29 cellular contexts compared by ENCODE assay signal in genomic region chr2:26683583-26683982, GRCh38. TPM values are rescaled to one million over a fixed set of nuclear protein-coding genes. Genes with fewer than 3 reads are reported as not detected.
"Had no signal": no experiment of that assay in that cellular context is flagged by ENCODE, and none has a peak within 500 bp of the region (broad histone marks: within the 10 kb centered on the region; RNA-seq: fewer than 3 reads in every experiment).

No MANE protein-coding gene starts in this region.

- H3K27me3 ChIP-seq: ovary, tibial artery had no signal

- H3K4me2 ChIP-seq: smooth muscle cell had no signal

- ATAC-seq: activated CD4-positive, alpha-beta T cell treated with anti-CD3 and anti-CD28 coated beads for 36 hours; activated CD8-positive, alpha-beta memory T cell treated with anti-CD3 and anti-CD28 coated beads, Interleukin-2, amount 10 ng/mL, durations not matched to agents 7 days and 5 days; activated CD8-positive, alpha-beta T cell treated with anti-CD3 and anti-CD28 coated beads, Interleukin-2, amount 10 ng/mL, durations not matched to agents 7 days and 5 days; esophagus mucosa; foreskin keratinocyte; heart right ventricle; natural killer cell; psoas muscle; T-helper 17 cell had no signal

- H3K9me3 ChIP-seq: heart right ventricle, left ventricle myocardium inferior, neutrophil, ovary, psoas muscle, suprapubic skin, tibial artery had no signal

- H3K4me3 ChIP-seq: heart right ventricle, left ventricle myocardium inferior, lung, ovary, psoas muscle, smooth muscle cell, suprapubic skin, tibial artery had no signal

- H3K36me3 ChIP-seq: brain microvascular endothelial cell, heart right ventricle, left ventricle myocardium inferior, neutrophil, ovary, suprapubic skin, tibial artery had no signal

- H3K4me1 ChIP-seq: foreskin keratinocyte, left ventricle myocardium inferior, psoas muscle, suprapubic skin had no signal

- H3K27ac ChIP-seq: brain microvascular endothelial cell, foreskin keratinocyte, heart right ventricle, left ventricle myocardium inferior, neutrophil, ovary, psoas muscle, suprapubic skin, tibial artery had no signal

- DNase-seq: activated CD4-positive, alpha-beta T cell treated with anti-CD3 and anti-CD28 coated beads for 36 hours; activated CD4-positive, CD25-positive, alpha-beta regulatory T cell; activated CD8-positive, alpha-beta memory T cell treated with anti-CD3 and anti-CD28 coated beads, Interleukin-2, amount 10 ng/mL, durations not matched to agents 7 days and 5 days; activated CD8-positive, alpha-beta T cell treated with anti-CD3 and anti-CD28 coated beads, Interleukin-2, amount 10 ng/mL, durations not matched to agents 7 days and 5 days; activated naive CD4-positive, alpha-beta T cell treated with anti-CD3 and anti-CD28 coated beads for 36 hours; activated naive CD8-positive, alpha-beta T cell treated with anti-CD3 and anti-CD28 coated beads, Interleukin-2, amount 10 ng/mL, durations not matched to agents 7 days and 5 days; activated T-cell treated with anti-CD3 and anti-CD28 coated beads, Interleukin-2, amount 50 U/mL, for 48 hours; brain microvascular endothelial cell; caudate nucleus; foreskin keratinocyte; heart right ventricle; left ventricle myocardium inferior; mesendoderm; natural killer cell; psoas muscle; stimulated activated naive CD4-positive, alpha-beta T cell; T-helper 17 cell; T1000 had no signal

RNA-seq across cellular contexts. Expression of gene KCNK3, which starts 8.9 kb away (rescaled TPM):
- total RNA-seq: activated CD4-positive, alpha-beta T cell treated with anti-CD3 and anti-CD28 coated beads for 36 hours; activated CD8-positive, alpha-beta memory T cell treated with anti-CD3 and anti-CD28 coated beads, Interleukin-2, amount 10 ng/mL, durations not matched to agents 7 days and 5 days; activated CD8-positive, alpha-beta T cell treated with anti-CD3 and anti-CD28 coated beads, Interleukin-2, amount 10 ng/mL, durations not matched to agents 7 days and 5 days; activated naive CD4-positive, alpha-beta T cell treated with anti-CD3 and anti-CD28 coated beads for 36 hours; activated naive CD8-positive, alpha-beta T cell treated with anti-CD3 and anti-CD28 coated beads, Interleukin-2, amount 10 ng/mL, durations not matched to agents 7 days and 5 days; activated T-helper 2 cell treated with anti-CD3 and anti-CD28 coated beads, Interferon-gamma antibody, Interleukin-2, Interleukin-4, amounts not matched to agents 10 μg/mL and 5 μg/mL and 100 μg/mL, durations not matched to agents 14 hours and 24 hours and 36 hours; foreskin keratinocyte; natural killer cell; T-helper 17 cell had no signal
- polyA plus RNA-seq: foreskin keratinocyte had no signal

RNA-seq across cellular contexts. Expression of gene CIB4, which starts 42.4 kb away (rescaled TPM):
- total RNA-seq: activated CD4-positive, alpha-beta T cell treated with anti-CD3 and anti-CD28 coated beads for 36 hours; activated CD8-positive, alpha-beta memory T cell treated with anti-CD3 and anti-CD28 coated beads, Interleukin-2, amount 10 ng/mL, durations not matched to agents 7 days and 5 days; activated CD8-positive, alpha-beta T cell treated with anti-CD3 and anti-CD28 coated beads, Interleukin-2, amount 10 ng/mL, durations not matched to agents 7 days and 5 days; activated naive CD4-positive, alpha-beta T cell treated with anti-CD3 and anti-CD28 coated beads for 36 hours; activated naive CD8-positive, alpha-beta T cell treated with anti-CD3 and anti-CD28 coated beads, Interleukin-2, amount 10 ng/mL, durations not matched to agents 7 days and 5 days; activated T-helper 2 cell treated with anti-CD3 and anti-CD28 coated beads, Interferon-gamma antibody, Interleukin-2, Interleukin-4, amounts not matched to agents 10 μg/mL and 5 μg/mL and 100 μg/mL, durations not matched to agents 14 hours and 24 hours and 36 hours; astrocyte; esophagus mucosa; foreskin keratinocyte; heart right ventricle; left ventricle myocardium inferior; mononuclear cell; natural killer cell; ovary; psoas muscle; smooth muscle cell; suprapubic skin; T-helper 17 cell; ureter had no signal
- polyA plus RNA-seq: foreskin keratinocyte, heart right ventricle, lung, psoas muscle, smooth muscle cell had no signal
